In genomic region chr1:156480015-156480368, GRCh38 we compare ENCODE assay signal across 8 cellular contexts. TPM values are rescaled to one million over a fixed set of nuclear protein-coding genes. Genes with fewer than 3 reads are reported as not detected.
DNase-seq lines count a peak whose midpoint lies in the region; ATAC-seq, FAIRE-seq and TF ChIP-seq lines count a peak whose summit lies in the region.

No MANE protein-coding gene starts in this region.

- H3K36me3 ChIP-seq in GM12878 (ENCODE audit: control insufficient read depth in 2 of 2, insufficient read depth in 2 of 2, low read length in 1 of 2) (peaks cover 62 to 76% of the 10 kb centered on the region in 2 experiments), lower lobe of right lung (peaks cover 85% of the 10 kb centered on the region), GM23248 (ENCODE audit: low read depth) (peaks cover 44% of the 10 kb centered on the region)

- no peak overlapping the region for H3K4me2 ChIP-seq in GM12878 (ENCODE audit: control insufficient read depth, insufficient read depth)
- no peak overlapping the region for H3K4me2 ChIP-seq in GM23248 (ENCODE audit: unreplicated experiment)

- H4K20me1 ChIP-seq in GM12878 (ENCODE audit: control insufficient read depth, insufficient read depth), result peaks cover 2% of the 10 kb centered on the region; the same call in 1 of the 2 replicates
- H4K20me1 ChIP-seq in GM23248 (ENCODE audit: insufficient read depth), result 0 out of 2 replicates have a peak, but pooled peaks cover 4% of the 10 kb centered on the region

- H3K9me3 Mint-ChIP-seq in HFFc6, result no peaks in the 10 kb centered on the region

- H3K9me3 ChIP-seq in GM12878 (replicated peaks; ENCODE audit: control insufficient read depth, insufficient read depth, low read length) (no peaks in the 10 kb centered on the region), lower lobe of right lung (no peaks in the 10 kb centered on the region), GM23248 (ENCODE audit: low read depth) (no peaks in the 10 kb centered on the region)

- in situ Hi-C loops in GM12878 (cut with MboI), result no loop called here
- in situ Hi-C loops in GM23248 (cut with MboI), result no loop called here

- H3K4me3 ChIP-seq in GM12878 (no peak overlapping the region), lower lobe of right lung (no peak overlapping the region), GM23248 (no peak overlapping the region)

- ATAC-seq in GM12878 (no peak), lower lobe of right lung (peak; percentile 14 to 27)

- 11% methylated on average over 4 of the region's 4 CpGs for WGBS in GM12878 (ENCODE audit: insufficient coverage, insufficient replicate concordance, low lambda C conversion rate, missing lambda C conversion rate)
- 27 to 69% methylated on average over 3 to 4 of the region's 4 CpGs for WGBS in GM23248 (ENCODE audit: low coverage in 1 of 2, low lambda C conversion rate in 2 of 2, missing lambda C conversion rate in 2 of 2), 2 experiments

- POLR2A ChIA-PET in GM12878 (lab: Charles Lee), result interaction anchor here (0.6 to 23.9 kb wide), 4 partner anchors 11 to 132 kb away, joined by 3 to 630 read pairs (median 16); partner anchors contain the start of gene MEF2D

- H3K27ac Mint-ChIP-seq in HFFc6, result peak overlapping the region; percentile 76; the same call in 1 of the 2 replicates

- H3K27me3 Mint-ChIP-seq in HFFc6 (ENCODE audit: insufficient read depth), result peaks cover 8% of the 10 kb centered on the region

- H3K4me1 ChIP-seq in GM12878 (ENCODE audit: control insufficient read depth, insufficient read depth, low read length), result peaks cover 36% of the 10 kb centered on the region
- H3K4me1 ChIP-seq in lower lobe of right lung, result peaks cover 62% of the 10 kb centered on the region
- H3K4me1 ChIP-seq in GM23248 (ENCODE audit: insufficient read depth), result peaks cover 31% of the 10 kb centered on the region

- RAD21 ChIA-PET in GM12878 (lab: Charles Lee; ENCODE audit: unreplicated experiment), result interaction anchor here (0.6 to 13.6 kb wide), 17 partner anchors 11 to 181 kb away, joined by 3 to 323 read pairs (median 6); partner anchors contain the start of genes GPATCH4, MEF2D, NAXE and TTC24

- H3K36me3 Mint-ChIP-seq in HFFc6 (ENCODE audit: low read depth), result peaks cover 57% of the 10 kb centered on the region

- FAIRE-seq in GM12878 (lab: Jason Lieb, UNC), result no peak

- TF ChIP-seq CTCF in HFFc6 (IDR thresholded peaks at IDR 0.05) (no peak), GM12878 (IDR thresholded peaks at IDR 0.05 in 2 of 3, conservative IDR thresholded peaks at IDR 0.05 in 1 of 3; ENCODE audit: control insufficient read depth in 2 of 3, extremely low read depth in 1 of 3, insufficient read depth in 1 of 3, low read depth in 3 of 3, low read length in 3 of 3) (peak in 1 of 3 experiments; percentile 19; a peak in 2 of 6 replicates), lower lobe of right lung (IDR thresholded peaks at IDR 0.05) (no peak)

- TF ChIP-seq RAD21 in GM12878 (IDR thresholded peaks at IDR 0.05; ENCODE audit: insufficient read depth, low read depth, low read length), result no peak

- TF ChIP-seq POLR2A in GM12878 (IDR thresholded peaks at IDR 0.05; ENCODE audit: low read depth, low read length), result 0 out of 2 replicates have a peak, but pooled peaks have one; percentile 1

- DNase-seq in CD1c-positive myeloid dendritic cell (ENCODE audit: extremely low spot score) (peak; percentile 68), HFFc6 (no peak), GM12878 (ENCODE audit: low read depth, low spot score) (no peak), lower lobe of right lung (no peak), NCI-H1417 (lab: John Stamatoyannopoulos, UW) (no peak), NCI-H2171 (lab: John Stamatoyannopoulos, UW) (no peak), mesenteric fat pad (ENCODE audit: low spot score) (no peak), GM23248 (no peak)

- H2AFZ ChIP-seq in GM12878 (ENCODE audit: control insufficient read depth, low read depth, low read length) (no peak overlapping the region), GM23248 (no peak overlapping the region)

- TF ChIP-seq EP300 in GM12878 (IDR thresholded peaks at IDR 0.05; ENCODE audit: borderline replicate concordance in 1 of 2, control insufficient read depth in 1 of 2, low read depth in 2 of 2, low read length in 2 of 2), result no peak

- CTCF ChIA-PET in GM12878 (lab: Yijun Ruan, JAX), result interaction anchor here (0.6 to 5.7 kb wide), 31 partner anchors 9 to 192 kb away, joined by 3 to 140 read pairs (median 8); partner anchors contain the start of genes IQGAP3, MEF2D, NAXE and TTC24

- intact Hi-C loops in GM12878 (cut with micrococcal nuclease; ENCODE audit: unreplicated experiment) (loop anchor here (2.0 to 10.0 kb wide), 2 partner anchors 19 to 125 kb away; partner anchors contain the start of gene GPATCH4), lower lobe of right lung (cut with DNase I) (no loop called here)

- SMC1A ChIA-PET in GM12878 (lab: Charles Lee; ENCODE audit: uncharacterized antibody, unreplicated experiment), result interaction anchor here (0.9 to 21.2 kb wide), 11 partner anchors 11 to 140 kb away, joined by 3 to 460 read pairs (median 8); partner anchors contain the start of gene MEF2D

- BruUV-seq in GM12878 (replicated peaks; lab: Mats Ljungman, UMichigan), result no TSS peak

- H3K4me3 Mint-ChIP-seq in HFFc6, result no peak overlapping the region

- no peaks in the 10 kb centered on the region for H3K9me2 ChIP-seq in GM23248 (ENCODE audit: insufficient read depth)

- H3F3A ChIP-seq in GM23248 (ENCODE audit: insufficient read depth), result peaks cover 38% of the 10 kb centered on the region

- peaks cover 66% of the 10 kb centered on the region for H3K4me1 Mint-ChIP-seq in HFFc6 (ENCODE audit: low read depth)

- H3K79me2 ChIP-seq in GM12878 (ENCODE audit: control insufficient read depth, insufficient read depth, low read length) (peaks cover 29% of the 10 kb centered on the region), GM23248 (ENCODE audit: insufficient read depth) (peaks cover 94% of the 10 kb centered on the region)

- H3K27me3 ChIP-seq in GM12878 (replicated peaks in 1 of 2; ENCODE audit: control insufficient read depth in 2 of 2, insufficient read depth in 2 of 2, low read length in 1 of 2), result no peaks in the 10 kb centered on the region
- no peaks in the 10 kb centered on the region for H3K27me3 ChIP-seq in lower lobe of right lung (ENCODE audit: low read depth)
- H3K27me3 ChIP-seq in GM23248 (replicated peaks; ENCODE audit: insufficient read depth), result no peaks in the 10 kb centered on the region

- H3K9ac ChIP-seq in GM12878 (ENCODE audit: control insufficient read depth, insufficient read depth, low read length) (no peak overlapping the region), GM23248 (no peak overlapping the region)

- H3K27ac ChIP-seq in GM12878 (ENCODE audit: control insufficient read depth, insufficient read depth) (no peak overlapping the region), lower lobe of right lung (no peak overlapping the region), GM23248 (no peak overlapping the region)

TF ChIP-seq in GM12878, 131 proteins besides CTCF, POLR2A, EP300 and RAD21 (continues in another document):
- TF ChIP-seq ZNF24 (IDR thresholded peaks at IDR 0.05) (no peak), STAT1 (conservative IDR thresholded peaks at IDR 0.05) (no peak), MYB (IDR thresholded peaks at IDR 0.05; ENCODE audit: borderline replicate concordance, low read depth, low read length) (no peak), MXI1 (IDR thresholded peaks at IDR 0.05; ENCODE audit: low read depth, low read length) (no peak)

RNA-seq across cellular contexts. Expression of gene MEF2D, which starts 20.6 kb away (rescaled TPM):
- total RNA-seq in HFFc6 (2021; fragmentation: NEBNext Ultra II Directional; extraction: Animal tissue kit (Norgen Biotek cat#: 25700)), result 10 to 100 TPM; 50.0 to 60.1 (median 56.8) TPM
- 44.6 and 59.9 TPM in 2 replicates for total RNA-seq in GM12878 (2013; cell fraction: nucleolus; rRNA removed)
- total RNA-seq in GM12878 (2014; rRNA removed) (13.8 and 17.1 TPM in 2 replicates), GM12878 (2014; rRNA removed; fragmentation: Illumina TruSeq; extraction: Trizol) (8.1 and 9.1 TPM in 2 replicates), GM12878 (2021) (47.3 and 53.0 TPM in 2 replicates), lower lobe of right lung (51.0 TPM), mesenteric fat pad (38.7 TPM)
- 10.6 TPM for polyA plus RNA-seq in GM12878 (2011; ENCODE audit: low read depth)
- polyA plus RNA-seq in GM12878 (2011; rRNA removed) (4.7 and 12.0 TPM in 2 replicates), GM12878 (2014; fragmentation: Illumina TruSeq; extraction: Trizol) (11.2 and 16.5 TPM in 2 replicates), GM12878 (2014; fragmentation: Nextera tagmentation; extraction: Ambion mirVana) (1 to 10 TPM in 1 of 2 experiments, under 1 TPM in 1; 0.61 to 1.3 TPM), GM12878 (2014; rRNA removed) (23.7 and 26.4 TPM in 2 replicates), GM12878 (2016; fragmentation: Nextera tagmentation; extraction: Ambion mirVana) (10 to 100 TPM; 38.2 to 44.2 TPM), GM23248 (2016; fragmentation: Nextera tagmentation; extraction: Ambion mirVana) (32.1 and 34.1 TPM in 2 replicates)
- 16.5 and 18.1 TPM in 2 replicates for polyA plus RNA-seq in GM12878 (2011; cell fraction: cytosol; rRNA removed)
- polyA plus RNA-seq in GM12878 (2011; cell fraction: nucleus; rRNA removed), result 34.0 and 52.7 TPM in 2 replicates
- polyA plus RNA-seq in GM12878 (2012), result 27.0 and 28.1 TPM in 2 replicates
- 13.3 and 13.9 TPM in 2 replicates for polyA minus RNA-seq in GM12878 (2011; rRNA and poly(A)+ RNA removed)
- 14.3 and 15.9 TPM in 2 replicates for polyA minus RNA-seq in GM12878 (2011; cell fraction: cytosol; rRNA and poly(A)+ RNA removed)
- 11.0 and 24.5 TPM in 2 replicates for polyA minus RNA-seq in GM12878 (2011; cell fraction: nucleus; rRNA and poly(A)+ RNA removed)
- 22.3 and 23.6 TPM in 2 replicates for total RNA-seq in GM23248 (2014; rRNA removed; shearing (Covaris generic))
